ENCODE assay signal across 15 cellular contexts in the genomic region with DNA sequence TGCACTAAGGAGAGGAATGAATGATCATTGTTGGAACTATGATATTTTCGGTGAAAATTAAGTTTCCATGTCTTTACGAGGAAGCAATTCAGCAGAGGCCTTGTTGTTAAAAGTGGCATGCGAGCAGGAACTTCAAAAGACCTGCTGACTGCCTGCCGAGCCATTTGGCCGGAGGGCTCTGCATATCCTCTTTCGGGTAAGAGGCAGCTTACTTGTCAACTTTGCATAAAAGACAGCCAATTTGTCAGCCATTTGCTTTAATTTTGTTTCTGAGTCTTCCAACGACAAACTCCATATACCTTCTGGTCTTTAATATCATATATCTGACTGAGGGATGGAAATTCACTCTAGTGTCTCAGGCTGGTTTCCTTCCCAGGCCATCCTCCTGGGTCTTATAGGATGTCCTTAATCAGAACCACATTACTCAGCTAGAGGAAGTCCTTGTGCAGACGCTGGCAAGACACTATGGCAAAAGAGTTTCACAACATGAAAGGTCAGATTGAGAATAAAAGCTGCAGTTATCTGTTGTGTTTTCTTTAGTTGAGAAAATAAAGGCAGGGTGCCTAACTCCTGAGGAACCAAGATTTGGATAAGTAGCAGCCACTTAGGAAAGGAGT.
DNase-seq lines count a peak whose midpoint lies in the region; ATAC-seq, FAIRE-seq and TF ChIP-seq lines count a peak whose summit lies in the region.
"Had no signal": no experiment of that assay in that cellular context is flagged by ENCODE, and none has a peak within 500 bp of the region (broad histone marks: within the 10 kb centered on the region; RNA-seq: fewer than 3 reads in every experiment).

No MANE protein-coding gene starts in this region.

- no peak for TF ChIP-seq CTCF in breast epithelium (IDR thresholded peaks at IDR 0.05)
- no peak for TF ChIP-seq CTCF in mammary epithelial cell (conservative IDR thresholded peaks at IDR 0.05 in 1 of 2, IDR thresholded peaks at IDR 0.05 in 1 of 2; ENCODE audit: extremely low read depth in 1 of 2, insufficient read depth in 1 of 2, low read depth in 1 of 2, low read length in 2 of 2)
- TF ChIP-seq CTCF in astrocyte (IDR thresholded peaks at IDR 0.05; ENCODE audit: insufficient read depth, low read depth, low read length) = no peak
- no peak for TF ChIP-seq CTCF in upper lobe of right lung (IDR thresholded peaks at IDR 0.05)
- TF ChIP-seq CTCF in activated CD8-positive, alpha-beta T cell treated with anti-CD3 and anti-CD28 coated beads for 36 hours (IDR thresholded peaks at IDR 0.05) = no peak

- 65% methylated on average over 8 of the region's 8 CpGs for WGBS in mammary epithelial cell (ENCODE audit: low coverage, missing lambda C conversion rate)

- H3K36me3 Mint-ChIP-seq in astrocyte (ENCODE audit: low read depth, unreplicated experiment) = no peaks in the 10 kb centered on the region
- H3K36me3 Mint-ChIP-seq in activated CD8-positive, alpha-beta T cell treated with anti-CD3 and anti-CD28 coated beads for 36 hours (ENCODE audit: low read depth) = no peaks in the 10 kb centered on the region

- H3K36me3 ChIP-seq in breast epithelium (no peaks in the 10 kb centered on the region), mammary epithelial cell (ENCODE audit: insufficient read depth, low read length) (no peaks in the 10 kb centered on the region), astrocyte (ENCODE audit: insufficient read depth, low read length) (no peaks in the 10 kb centered on the region), upper lobe of right lung (no peaks in the 10 kb centered on the region)
- H3K36me3 ChIP-seq: tibial artery had no signal

- no peak overlapping the region for H3K27ac Mint-ChIP-seq in astrocyte (ENCODE audit: unreplicated experiment)
- H3K27ac Mint-ChIP-seq in activated CD8-positive, alpha-beta T cell treated with anti-CD3 and anti-CD28 coated beads for 36 hours = no peak overlapping the region

- POLR2A ChIA-PET in activated CD8-positive, alpha-beta T cell treated with anti-CD3 and anti-CD28 coated beads for 36 hours (lab: Charles Lee) = no interaction called here

- dilution Hi-C loops in mammary epithelial cell (cut with HindIII; ENCODE audit: low sequenced_read_pairs) = no loop called here

- in situ Hi-C loops in mammary epithelial cell (cut with MboI; ENCODE audit: low sequenced_read_pairs in 2 of 2) = loop anchor here (10.0 to 25.0 kb wide), 3 partner anchors 129 to 271 kb away; a partner anchor contains a TSS

- H3K9ac ChIP-seq in mammary epithelial cell (ENCODE audit: insufficient read depth, low read length) = no peak overlapping the region
- H3K9ac ChIP-seq in astrocyte (ENCODE audit: low read length) = no peak overlapping the region

- H3K9me3 ChIP-seq in breast epithelium (no peaks in the 10 kb centered on the region), mammary epithelial cell (replicated peaks; ENCODE audit: insufficient read depth, low read length) (no peaks in the 10 kb centered on the region), astrocyte (ENCODE audit: insufficient read depth, low read depth, low read length) (no peaks in the 10 kb centered on the region), upper lobe of right lung (no peaks in the 10 kb centered on the region)
- H3K9me3 ChIP-seq: tibial artery had no signal

- H3K4me2 ChIP-seq in mammary epithelial cell (ENCODE audit: insufficient read depth, low read depth, low read length) (no peak overlapping the region), astrocyte (ENCODE audit: low read length) (no peak overlapping the region)

- intact Hi-C loops in breast epithelium (cut with DNase I; ENCODE audit: low total_unique reads) = loop anchor here (5.0 kb wide), 1 partner anchor 76 kb away; no protein-coding TSS in a partner anchor
- intact Hi-C loops in mammary epithelial cell (cut with micrococcal nuclease) = no loop called here
- intact Hi-C loops in upper lobe of right lung (cut with DNase I) = no loop called here
- intact Hi-C loops in activated CD8-positive, alpha-beta T cell treated with anti-CD3 and anti-CD28 coated beads for 36 hours (cut with micrococcal nuclease) = no loop called here

- no peak overlapping the region for H3K4me3 ChIP-seq in breast epithelium
- H3K4me3 ChIP-seq in mammary epithelial cell (replicated peaks in 1 of 3; ENCODE audit: insufficient read depth in 1 of 3, low read depth in 2 of 3, low read length in 3 of 3) = no peak overlapping the region
- H3K4me3 ChIP-seq in astrocyte (ENCODE audit: insufficient read depth, low read depth, low read length) = no peak overlapping the region
- no peak overlapping the region for H3K4me3 ChIP-seq in upper lobe of right lung
- H3K4me3 ChIP-seq: tibial artery had no signal

- FAIRE-seq in astrocyte (lab: Jason Lieb, UNC) = no peak

- H3K27me3 Mint-ChIP-seq in astrocyte (ENCODE audit: low read depth, unreplicated experiment) = peaks cover 2% of the 10 kb centered on the region
- H3K27me3 Mint-ChIP-seq in activated CD8-positive, alpha-beta T cell treated with anti-CD3 and anti-CD28 coated beads for 36 hours = no peaks in the 10 kb centered on the region

- no peak for TF ChIP-seq POLR2A in breast epithelium (IDR thresholded peaks at IDR 0.05)

- peak overlapping the region; percentile 34 to 68 for H3K27ac ChIP-seq in breast epithelium
- no peak overlapping the region for H3K27ac ChIP-seq in mammary epithelial cell (ENCODE audit: insufficient read depth, low read depth, low read length)
- H3K27ac ChIP-seq in astrocyte (ENCODE audit: low read depth, low read length) = no peak overlapping the region
- no peak overlapping the region for H3K27ac ChIP-seq in upper lobe of right lung
- H3K27ac ChIP-seq: tibial artery had no signal

- DNase-seq in breast epithelium (ENCODE audit: low spot score in 2 of 2) = peak in 1 of 2 donors; percentile 47
- no peak for DNase-seq in mammary epithelial cell
- DNase-seq in astrocyte (ENCODE audit: low read depth) = no peak
- peak; percentile 67 for DNase-seq in iPS-NIHi7 (ENCODE audit: extremely low spot score)
- no peak for DNase-seq in upper lobe of right lung
- DNase-seq in NCI-H69 (lab: John Stamatoyannopoulos, UW) = no peak
- no peak for DNase-seq in activated CD8-positive, alpha-beta T cell treated with anti-CD3 and anti-CD28 coated beads for 36 hours
- DNase-seq: 8988T; activated CD4-positive, CD25-positive, alpha-beta regulatory T cell treated with anti-CD3 and anti-CD28 coated beads, Interleukin-2, amount 50 U/mL, for 72 hours; activated T-cell treated with anti-CD3 and anti-CD28 coated beads, Interleukin-2, amount 50 U/mL, for 48 hours; NCI-H1417; NCI-H524; SW 1271 had no signal

- H4K20me1 ChIP-seq in mammary epithelial cell (ENCODE audit: insufficient read depth, low read length) (no peaks in the 10 kb centered on the region), astrocyte (ENCODE audit: insufficient read depth, low read length) (no peaks in the 10 kb centered on the region)

- ATAC-seq in upper lobe of right lung = peak; percentile 66
- no peak for ATAC-seq in HG03045 (IDR thresholded peaks at IDR 0.05; ENCODE audit: unreplicated experiment)
- no peak for ATAC-seq in activated CD8-positive, alpha-beta T cell treated with anti-CD3 and anti-CD28 coated beads for 36 hours

- H2AFZ ChIP-seq in mammary epithelial cell (ENCODE audit: low read depth, low read length) (no peak overlapping the region), astrocyte (ENCODE audit: low read depth, low read length) (peak overlapping the region; percentile 39)

- H3K4me1 ChIP-seq in breast epithelium (no peaks in the 10 kb centered on the region), mammary epithelial cell (ENCODE audit: insufficient read depth, low read length) (peaks cover 2% of the 10 kb centered on the region), astrocyte (ENCODE audit: insufficient read depth, low read length) (peaks cover 5% of the 10 kb centered on the region), upper lobe of right lung (no peaks in the 10 kb centered on the region)
- H3K4me1 ChIP-seq: tibial artery had no signal

- CTCF ChIA-PET in mammary epithelial cell (lab: Charles Lee; ENCODE audit: low non-redundant PET) = no interaction called here
- CTCF ChIA-PET in activated CD8-positive, alpha-beta T cell treated with anti-CD3 and anti-CD28 coated beads for 36 hours (lab: Charles Lee) = no interaction called here

- H3K9me3 Mint-ChIP-seq in astrocyte (ENCODE audit: unreplicated experiment) = no peaks in the 10 kb centered on the region
- no peaks in the 10 kb centered on the region for H3K9me3 Mint-ChIP-seq in activated CD8-positive, alpha-beta T cell treated with anti-CD3 and anti-CD28 coated beads for 36 hours

- H3K79me2 ChIP-seq in mammary epithelial cell (ENCODE audit: insufficient read depth, low read length) (no peaks in the 10 kb centered on the region), astrocyte (ENCODE audit: insufficient read depth, low read length) (no peaks in the 10 kb centered on the region)

- no TSS peak for BruUV-seq in mammary epithelial cell (replicated peaks; lab: Mats Ljungman, UMichigan)

- H3K4me1 Mint-ChIP-seq in astrocyte (ENCODE audit: low read depth, unreplicated experiment) = peaks cover 9% of the 10 kb centered on the region
- no peaks in the 10 kb centered on the region for H3K4me1 Mint-ChIP-seq in activated CD8-positive, alpha-beta T cell treated with anti-CD3 and anti-CD28 coated beads for 36 hours (ENCODE audit: low read depth)

- H3K4me3 Mint-ChIP-seq in astrocyte (ENCODE audit: unreplicated experiment) = no peak overlapping the region
- H3K4me3 Mint-ChIP-seq in activated CD8-positive, alpha-beta T cell treated with anti-CD3 and anti-CD28 coated beads for 36 hours = no peak overlapping the region

- H3K27me3 ChIP-seq in breast epithelium = no peaks in the 10 kb centered on the region
- no peaks in the 10 kb centered on the region for H3K27me3 ChIP-seq in mammary epithelial cell (ENCODE audit: insufficient read depth, low read length)
- peaks cover 3% of the 10 kb centered on the region for H3K27me3 ChIP-seq in astrocyte (ENCODE audit: insufficient read depth, low read length)
- no peaks in the 10 kb centered on the region for H3K27me3 ChIP-seq in upper lobe of right lung

Comparison
In these comparisons a context has a peak if more than half of its experiments do, and no peak if none do; other contexts are left out.
1. H3K27ac ChIP-seq: peak in breast epithelium (2 of 2); none in mammary epithelial cell (single experiment), astrocyte (single experiment) and upper lobe of right lung (single experiment).